In genomic region chr12:22880331-22880730, GRCh38 we compare ENCODE assay signal across 18 cellular contexts.
DNase-seq lines count a peak whose midpoint lies in the region; ATAC-seq and TF ChIP-seq lines count a peak whose summit lies in the region.
"Had no signal": no experiment of that assay in that cellular context is flagged by ENCODE, and none has a peak within 500 bp of the region (broad histone marks: within the 10 kb centered on the region; RNA-seq: fewer than 3 reads in every experiment).

No MANE protein-coding gene starts in this region.

- H3K4ac ChIP-seq in neuronal stem cell (ENCODE audit: low read length) = no peak overlapping the region

- no peak overlapping the region for H3K23ac ChIP-seq in neuronal stem cell (ENCODE audit: low read depth, low read length, poor library complexity)

- peaks cover 4% of the 10 kb centered on the region for H3K4me1 ChIP-seq in foreskin keratinocyte
- H3K4me1 ChIP-seq in neuronal stem cell (ENCODE audit: control insufficient read depth in 2 of 2, insufficient read depth in 1 of 2, low read depth in 1 of 2, low read length in 2 of 2) = no peaks in the 10 kb centered on the region
- H3K4me1 ChIP-seq: BLaER1, Caco-2, HAP-1 had no signal

- H4K91ac ChIP-seq in neuronal stem cell (ENCODE audit: low read depth, low read length, poor library complexity) = no peak overlapping the region

- peak overlapping the region; percentile 58 for H2AFZ ChIP-seq in neuronal stem cell (ENCODE audit: low read length)

- H2BK15ac ChIP-seq in neuronal stem cell (ENCODE audit: low read length) = no peak overlapping the region

- no peak overlapping the region for H3K4me2 ChIP-seq in neuronal stem cell (ENCODE audit: insufficient read depth, low read length, poor library complexity, severe bottlenecking)
- H3K4me2 ChIP-seq: BLaER1 had no signal

- no peaks in the 10 kb centered on the region for H3K79me1 ChIP-seq in neuronal stem cell (ENCODE audit: low read depth, low read length)

- H3K36me3 ChIP-seq in neuronal stem cell (replicated peaks in 1 of 2; ENCODE audit: control insufficient read depth in 2 of 2, insufficient read depth in 2 of 2, low read length in 2 of 2) = no peaks in the 10 kb centered on the region
- H3K36me3 ChIP-seq: BLaER1, HAP-1 had no signal

- H2BK120ac ChIP-seq in neuronal stem cell (ENCODE audit: low read depth, low read length) = no peak overlapping the region

- DNase-seq in NCI-H82 (lab: John Stamatoyannopoulos, UW) (peak; percentile 34), NCI-H82 treated with DMSO at 0.1 percent for 48 hours (lab: John Stamatoyannopoulos, UW; ENCODE audit: unreplicated experiment) (no peak), foreskin keratinocyte (peak in 1 of 2 donors; percentile 71), neuronal stem cell (ENCODE audit: low spot score) (no peak), OCI-M2 (lab: John Stamatoyannopoulos, UW; ENCODE audit: unreplicated experiment) (no peak), NCI-H748 (lab: John Stamatoyannopoulos, UW; ENCODE audit: unreplicated experiment) (no peak)
- DNase-seq: Caco-2; CD4-positive, CD25-positive, alpha-beta regulatory T cell; CD8-positive, alpha-beta T cell; DMS153; DND-41; GOT3; HFFc6 had no signal

- no peak for TF ChIP-seq CTCF in foreskin keratinocyte (conservative IDR thresholded peaks at IDR 0.05)

- no peak overlapping the region for H3K27ac ChIP-seq in foreskin keratinocyte
- H3K27ac ChIP-seq in neuronal stem cell (replicated peaks; ENCODE audit: low read length) = no peak overlapping the region
- H3K27ac ChIP-seq: 22Rv1, BLaER1, C4-2B had no signal

- H3K27me3 ChIP-seq in foreskin keratinocyte = no peaks in the 10 kb centered on the region
- H3K27me3 ChIP-seq in neuronal stem cell (ENCODE audit: control insufficient read depth in 3 of 3, insufficient read depth in 3 of 3, low read depth in 1 of 3, low read length in 3 of 3) = no peaks in the 10 kb centered on the region
- H3K27me3 ChIP-seq: BLaER1 had no signal

- no peak overlapping the region for H4K8ac ChIP-seq in neuronal stem cell (ENCODE audit: low read depth, low read length)

- no peak overlapping the region for H3K18ac ChIP-seq in neuronal stem cell (ENCODE audit: low read length)

- no peaks in the 10 kb centered on the region for H3K9me3 ChIP-seq in neuronal stem cell (replicated peaks in 1 of 2; ENCODE audit: control insufficient read depth in 2 of 2, insufficient read depth in 1 of 2, low read depth in 1 of 2, low read length in 2 of 2)
- H3K9me3 ChIP-seq: BLaER1, HAP-1 had no signal

- no peak overlapping the region for H2AK5ac ChIP-seq in neuronal stem cell (ENCODE audit: low read depth, low read length)

- no peak overlapping the region for H3K9ac ChIP-seq in neuronal stem cell (ENCODE audit: low read depth, low read length, poor library complexity)
- H3K9ac ChIP-seq: BLaER1 had no signal

- ATAC-seq in foreskin keratinocyte (peak; percentile 73), HG02840 (IDR thresholded peaks at IDR 0.05; ENCODE audit: low FRiP score, unreplicated experiment) (no peak)
- ATAC-seq: CD8-positive, alpha-beta T cell had no signal

- no peak overlapping the region for H3K4me3 ChIP-seq in neuronal stem cell (ENCODE audit: low read length in 2 of 2)
- H3K4me3 ChIP-seq: BLaER1, HAP-1 had no signal

- H2BK12ac ChIP-seq in neuronal stem cell (ENCODE audit: low read length) = no peak overlapping the region

- H2BK5ac ChIP-seq in neuronal stem cell (ENCODE audit: low read length) = no peak overlapping the region

- no peak overlapping the region for H3K14ac ChIP-seq in neuronal stem cell (ENCODE audit: low read length)
